Comparison of ENCODE assay signal across 21 cellular contexts in the genomic region with DNA sequence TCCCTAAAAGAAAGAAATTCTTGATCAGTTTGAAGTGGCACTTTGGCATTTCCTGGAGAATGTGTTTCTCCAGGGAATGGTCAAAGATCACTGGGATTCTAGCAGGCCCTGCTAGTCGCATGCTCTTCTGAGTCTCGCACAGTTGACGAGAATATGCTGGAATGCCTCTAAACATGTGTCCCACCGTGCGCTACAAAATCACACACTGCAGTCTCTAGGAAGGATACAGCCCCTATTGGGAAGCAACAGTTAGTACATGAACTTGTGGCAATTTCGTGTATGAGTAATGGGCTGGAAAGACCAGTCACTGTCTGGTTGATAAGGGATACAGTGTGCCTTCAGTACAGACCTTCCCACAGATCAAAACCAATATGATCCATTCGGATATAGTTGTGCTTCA.
"Had no signal": no experiment of that assay in that cellular context is flagged by ENCODE, and none has a peak within 500 bp of the region (broad histone marks: within the 10 kb centered on the region; RNA-seq: fewer than 3 reads in every experiment).

No MANE protein-coding gene starts in this region.

- H3K9me3 ChIP-seq: colonic mucosa, lower lobe of right lung had no signal

- H3K27me3 Mint-ChIP-seq: brain, progenitor cell of endocrine pancreas had no signal

- H3K4me3 Mint-ChIP-seq: activated CD4-positive, alpha-beta memory T cell treated with anti-CD3 and anti-CD28 coated beads, Interleukin-2, amount 10 ng/mL, durations not matched to agents 7 days and 5 days; activated CD4-positive, alpha-beta T cell treated with anti-CD3 and anti-CD28 coated beads, Interleukin-2, amount 10 ng/mL, durations not matched to agents 24 days and 14 days; activated T-cell treated with anti-CD3 and anti-CD28 coated beads, Interleukin-2, amount 50 U/mL, for 72 hours; brain; naive thymus-derived CD4-positive, alpha-beta T cell; neural progenitor cell had no signal

- H3K4me1 ChIP-seq: colonic mucosa had no signal

- H3K9me3 Mint-ChIP-seq: activated T-cell treated with anti-CD3 and anti-CD28 coated beads, Interleukin-2, amount 50 U/mL, for 72 hours had no signal

- H3K27ac ChIP-seq: colonic mucosa, esophagus squamous epithelium, heart right ventricle, lower lobe of right lung, neural progenitor cell, sigmoid colon had no signal

- H3K27ac Mint-ChIP-seq: activated CD4-positive, alpha-beta memory T cell treated with anti-CD3 and anti-CD28 coated beads, Interleukin-2, amount 10 ng/mL, durations not matched to agents 7 days and 5 days; activated CD4-positive, alpha-beta T cell treated with anti-CD3 and anti-CD28 coated beads, Interleukin-2, amount 10 ng/mL, durations not matched to agents 24 days and 14 days; activated T-cell treated with anti-CD3 and anti-CD28 coated beads, Interleukin-2, amount 50 U/mL, for 72 hours; naive thymus-derived CD4-positive, alpha-beta T cell; neural progenitor cell; progenitor cell of endocrine pancreas had no signal

- H3K36me3 ChIP-seq: colonic mucosa, esophagus squamous epithelium, heart right ventricle, lower lobe of right lung, neural progenitor cell, sigmoid colon had no signal

- ATAC-seq: activated T-cell treated with anti-CD3 and anti-CD28 coated beads, Interleukin-2, amount 50 U/mL, for 72 hours; heart right ventricle; lower lobe of right lung; naive thymus-derived CD4-positive, alpha-beta T cell had no signal

- H3K4me2 ChIP-seq: neural progenitor cell had no signal

- DNase-seq: activated CD4-positive, alpha-beta memory T cell treated with anti-CD3 and anti-CD28 coated beads, Interleukin-2, amount 10 ng/mL, durations not matched to agents 7 days and 5 days; activated CD4-positive, alpha-beta T cell treated with anti-CD3 and anti-CD28 coated beads, Interleukin-2, amount 10 ng/mL, durations not matched to agents 24 days and 14 days; activated gamma-delta T cell; activated naive CD4-positive, alpha-beta T cell treated with anti-CD3 and anti-CD28 coated beads, Interleukin-2, amount 50 U/mL, for 16 hours; activated T-cell treated with anti-CD3 and anti-CD28 coated beads, Interleukin-2, amount 50 U/mL, for 72 hours; anterior cingulate cortex; central memory CD4-positive, alpha-beta T cell; colonic mucosa; esophagus squamous epithelium; heart right ventricle; kidney; lower lobe of right lung; naive thymus-derived CD4-positive, alpha-beta T cell; retina; sigmoid colon; stimulated activated CD4-positive, alpha-beta T cell treated with anti-CD3 and anti-CD28 coated beads, Interleukin-4, amount 100 ng/mL, for 1 hour; stimulated activated naive CD4-positive, alpha-beta T cell; T-helper 2 cell had no signal

- H2AFZ ChIP-seq: neural progenitor cell had no signal

- H3K27me3 ChIP-seq: colonic mucosa, heart right ventricle, neural progenitor cell, sigmoid colon had no signal

- H3K4me3 ChIP-seq: colonic mucosa, esophagus squamous epithelium, heart right ventricle, lower lobe of right lung, neural progenitor cell, sigmoid colon had no signal

- H3K9ac ChIP-seq: neural progenitor cell had no signal
